ENCODE assay signal across 8 cellular contexts in genomic region chr12:94649349-94650142, GRCh38. TPM values are rescaled to one million over a fixed set of nuclear protein-coding genes. Genes with fewer than 3 reads are reported as not detected.
DNase-seq lines count a peak whose midpoint lies in the region; ATAC-seq, FAIRE-seq and TF ChIP-seq lines count a peak whose summit lies in the region.

No MANE protein-coding gene starts in this region.

- BruUV-seq in GM12878 (replicated peaks; lab: Mats Ljungman, UMichigan): no TSS peak

- H3K27ac ChIP-seq in RWPE1: peak overlapping the region; percentile 72
- H3K27ac ChIP-seq in GM12878 (ENCODE audit: control insufficient read depth, insufficient read depth): no peak overlapping the region
- no peak overlapping the region for H3K27ac ChIP-seq in iPS DF 6.9 (ENCODE audit: low read length)

- H3K79me2 ChIP-seq in GM12878 (ENCODE audit: control insufficient read depth, insufficient read depth, low read length): peaks cover 1% of the 10 kb centered on the region; the same call in 1 of the 2 replicates

- ATAC-seq in HG03039 (IDR thresholded peaks at IDR 0.05; ENCODE audit: unreplicated experiment): peak; percentile 52
- ATAC-seq in GM12878: peak; percentile 64
- ATAC-seq in HG03469 (IDR thresholded peaks at IDR 0.05; ENCODE audit: unreplicated experiment): no peak

- H3K9me3 ChIP-seq in GM12878 (replicated peaks; ENCODE audit: control insufficient read depth, insufficient read depth, low read length) (no peaks in the 10 kb centered on the region), iPS DF 6.9 (ENCODE audit: control insufficient read depth, insufficient read depth, low read length) (no peaks in the 10 kb centered on the region)

- TF ChIP-seq EP300 in GM12878 (IDR thresholded peaks at IDR 0.05; ENCODE audit: borderline replicate concordance in 1 of 2, control insufficient read depth in 1 of 2, low read depth in 2 of 2, low read length in 2 of 2): no peak

- intact Hi-C loops in GM12878 (cut with micrococcal nuclease; ENCODE audit: unreplicated experiment): loop anchor here (10.0 kb wide), 1 partner anchor 115 kb away; no protein-coding TSS in a partner anchor

- RAD21 ChIA-PET in GM12878 (lab: Charles Lee; ENCODE audit: unreplicated experiment): interaction anchor here (0.6 to 0.9 kb wide), 2 partner anchors 27 to 346 kb away, joined by 3 to 5 read pairs; no protein-coding TSS in a partner anchor

- peaks cover 3% of the 10 kb centered on the region for H3K4me1 ChIP-seq in GM12878 (ENCODE audit: control insufficient read depth, insufficient read depth, low read length)
- no peaks in the 10 kb centered on the region for H3K4me1 ChIP-seq in iPS DF 6.9 (ENCODE audit: control insufficient read depth, insufficient read depth, low read length)

- H3K4me3 ChIP-seq in GM12878: peak overlapping the region; percentile 68
- H3K4me3 ChIP-seq in iPS DF 6.9 (ENCODE audit: low read length): peak overlapping the region; percentile 79; the same call in 1 of the 2 replicates
- H3K4me3 ChIP-seq in retinal pigment epithelial cell (ENCODE audit: low read length): peak overlapping the region; percentile 66

- peak overlapping the region; percentile 78 for H3K4me2 ChIP-seq in GM12878 (ENCODE audit: control insufficient read depth, insufficient read depth)

- DNase-seq in stimulated activated CD4-positive, alpha-beta T cell treated with anti-CD3 and anti-CD28 coated beads, Interleukin-15, amount 100 ng/mL, for 24 hours: peak; percentile 42
- DNase-seq in stimulated activated CD4-positive, alpha-beta T cell treated with anti-CD3 and anti-CD28 coated beads, Interleukin-1b, Interleukin-23, amount 100 ng/mL, for 48 hours: no peak
- DNase-seq in RWPE1 (ENCODE audit: low spot score): peak; percentile 24
- DNase-seq in GM12878 (ENCODE audit: low read depth, low spot score): no peak
- no peak for DNase-seq in iPS DF 6.9 (ENCODE audit: low read depth, low spot score)
- no peak for DNase-seq in retinal pigment epithelial cell (ENCODE audit: low read depth)

- peak overlapping the region; percentile 40; the same call in 1 of the 2 replicates for H3K9ac ChIP-seq in GM12878 (ENCODE audit: control insufficient read depth, insufficient read depth, low read length)

- peak overlapping the region; percentile 26 for H2AFZ ChIP-seq in GM12878 (ENCODE audit: control insufficient read depth, low read depth, low read length)

- WGBS in GM12878 (ENCODE audit: insufficient coverage, insufficient replicate concordance, low lambda C conversion rate, missing lambda C conversion rate): 30% methylated on average over 44 of the region's 72 CpGs
- WGBS in iPS DF 6.9 (ENCODE audit: insufficient coverage, insufficient read length): no CpG with 5 or more reads among the region's 72 CpGs

- H3K36me3 ChIP-seq in GM12878 (ENCODE audit: control insufficient read depth in 2 of 2, insufficient read depth in 2 of 2, low read length in 1 of 2) (peaks cover 0 to 2% of the 10 kb centered on the region in 2 experiments; a peak in 1 of 4 replicates), iPS DF 6.9 (ENCODE audit: control insufficient read depth, insufficient read depth, low read length) (no peaks in the 10 kb centered on the region)

- no peak for FAIRE-seq in GM12878 (lab: Jason Lieb, UNC)

- 0 out of 2 replicates have a peak, but pooled peaks cover 6% of the 10 kb centered on the region for H4K20me1 ChIP-seq in GM12878 (ENCODE audit: control insufficient read depth, insufficient read depth)

- in situ Hi-C loops in GM12878 (cut with MboI): no loop called here

- SMC1A ChIA-PET in GM12878 (lab: Charles Lee; ENCODE audit: uncharacterized antibody, unreplicated experiment): interaction anchor here (0.9 to 1.4 kb wide), 2 partner anchors 27 to 225 kb away, joined by 3 to 5 read pairs; no protein-coding TSS in a partner anchor

- POLR2A ChIA-PET in RWPE1 (lab: Yijun Ruan, JAX; ENCODE audit: low non-redundant PET): no interaction called here
- POLR2A ChIA-PET in GM12878 (lab: Charles Lee): interaction anchor here (0.6 kb wide), 1 partner anchor 86 kb away, joined by 4 read pairs; no protein-coding TSS in a partner anchor

- TF ChIP-seq CTCF in RWPE1 (conservative IDR thresholded peaks at IDR 0.05; ENCODE audit: low read depth) (peak; percentile 56), GM12878 (IDR thresholded peaks at IDR 0.05 in 2 of 3, conservative IDR thresholded peaks at IDR 0.05 in 1 of 3; ENCODE audit: control insufficient read depth in 2 of 3, extremely low read depth in 1 of 3, insufficient read depth in 1 of 3, low read depth in 3 of 3, low read length in 3 of 3) (peak; percentile 30 to 33 (median 32); a peak in 5 of 6 replicates), retinal pigment epithelial cell (conservative IDR thresholded peaks at IDR 0.05; ENCODE audit: low read depth, low read length) (peak; percentile 33)

- CTCF ChIA-PET in RWPE1 (lab: Yijun Ruan, JAX) (interaction anchor here (0.6 kb wide), 1 partner anchor 102 kb away, joined by 5 read pairs; no protein-coding TSS in a partner anchor), GM12878 (lab: Yijun Ruan, JAX) (interaction anchor here (1.0 kb wide), 1 partner anchor 17 kb away, joined by 3 read pairs; no protein-coding TSS in a partner anchor)

- TF ChIP-seq POLR2A in GM12878 (IDR thresholded peaks at IDR 0.05; ENCODE audit: low read depth, low read length): no peak

- TF ChIP-seq RAD21 in GM12878 (IDR thresholded peaks at IDR 0.05; ENCODE audit: insufficient read depth, low read depth, low read length): peak; percentile 37; the same call in 1 of the 2 replicates

- H3K27me3 ChIP-seq in GM12878 (replicated peaks in 1 of 2; ENCODE audit: control insufficient read depth in 2 of 2, insufficient read depth in 2 of 2, low read length in 1 of 2) (no peaks in the 10 kb centered on the region), iPS DF 6.9 (ENCODE audit: control insufficient read depth, insufficient read depth, low read length) (peaks cover 6% of the 10 kb centered on the region; the same call in 1 of the 2 replicates)

TF ChIP-seq in GM12878, 131 proteins besides CTCF, POLR2A, EP300 and RAD21 (continues in another document):
- peak; percentile 57 for TF ChIP-seq IKZF1 (conservative IDR thresholded peaks at IDR 0.05)
- 0 out of 2 replicates have a peak, but pooled peaks have one; percentile 34 for TF ChIP-seq YY1 (IDR thresholded peaks at IDR 0.05; ENCODE audit: low read depth, low read length)
- TF ChIP-seq MLLT1 (IDR thresholded peaks at IDR 0.05): no peak
- no peak for TF ChIP-seq DPF2 (IDR thresholded peaks at IDR 0.05)
- TF ChIP-seq EED (IDR thresholded peaks at IDR 0.05; ENCODE audit: low read depth): 0 out of 2 replicates have a peak, but pooled peaks have one; percentile 29
- TF ChIP-seq RUNX3 (IDR thresholded peaks at IDR 0.05; ENCODE audit: low read length): 0 out of 2 replicates have a peak, but pooled peaks have one; percentile 4
- peak; percentile 16 for TF ChIP-seq BCL3 (IDR thresholded peaks at IDR 0.05; ENCODE audit: borderline replicate concordance, insufficient read depth, low read depth, low read length, poor library complexity, severe bottlenecking)
- 0 out of 2 replicates have a peak, but pooled peaks have one; percentile 53 for TF ChIP-seq MTA3 (IDR thresholded peaks at IDR 0.05; ENCODE audit: borderline replicate concordance, low read length)
- TF ChIP-seq BACH1 (IDR thresholded peaks at IDR 0.05; ENCODE audit: borderline replicate concordance): peak; percentile 19; the same call in 1 of the 2 replicates

RNA-seq across cellular contexts. Expression of gene TMCC3, which starts 0.8 kb away (rescaled TPM):
- 35.4 and 38.9 TPM in 2 replicates for total RNA-seq in GM12878 (2013; cell fraction: nucleolus; rRNA removed)
- total RNA-seq in GM12878 (2014; rRNA removed): 12.4 and 14.2 TPM in 2 replicates
- 12.4 and 12.5 TPM in 2 replicates for total RNA-seq in GM12878 (2014; rRNA removed; fragmentation: Illumina TruSeq; extraction: Trizol)
- total RNA-seq in GM12878 (2021): 20.5 and 22.5 TPM in 2 replicates
- 7.7 TPM for polyA plus RNA-seq in GM12878 (2011; ENCODE audit: low read depth)
- 29.8 and 32.5 TPM in 2 replicates for polyA plus RNA-seq in GM12878 (2011; rRNA removed)
- polyA plus RNA-seq in GM12878 (2011; cell fraction: cytosol; rRNA removed): 21.1 and 22.9 TPM in 2 replicates
- polyA plus RNA-seq in GM12878 (2011; cell fraction: nucleus; rRNA removed): 17.9 and 19.0 TPM in 2 replicates
- 9.7 and 12.6 TPM in 2 replicates for polyA plus RNA-seq in GM12878 (2012)
- 17.0 and 17.1 TPM in 2 replicates for polyA plus RNA-seq in GM12878 (2014; fragmentation: Illumina TruSeq; extraction: Trizol)
- polyA plus RNA-seq in GM12878 (2014; fragmentation: Nextera tagmentation; extraction: Ambion mirVana): 1 to 10 TPM; 5.8 to 6.5 TPM
- 11.1 and 12.7 TPM in 2 replicates for polyA plus RNA-seq in GM12878 (2014; rRNA removed)
- 10 to 100 TPM in 1 of 2 experiments, 1 to 10 TPM in 1; 9.0 to 13.2 TPM for polyA plus RNA-seq in GM12878 (2016; fragmentation: Nextera tagmentation; extraction: Ambion mirVana)
- 50.0 and 53.8 TPM in 2 replicates for polyA minus RNA-seq in GM12878 (2011; rRNA and poly(A)+ RNA removed)
- 12.6 and 13.5 TPM in 2 replicates for polyA minus RNA-seq in GM12878 (2011; cell fraction: cytosol; rRNA and poly(A)+ RNA removed)
- 11.5 and 17.8 TPM in 2 replicates for polyA minus RNA-seq in GM12878 (2011; cell fraction: nucleus; rRNA and poly(A)+ RNA removed)

Comparison
In these comparisons a context has a peak if more than half of its experiments do, and no peak if none do; other contexts are left out.
1. DNase-seq: peak in stimulated activated CD4-positive, alpha-beta T cell treated with anti-CD3 and anti-CD28 coated beads, Interleukin-15, amount 100 ng/mL, for 24 hours (single experiment) and RWPE1 (single experiment); none in stimulated activated CD4-positive, alpha-beta T cell treated with anti-CD3 and anti-CD28 coated beads, Interleukin-1b, Interleukin-23, amount 100 ng/mL, for 48 hours (single experiment), GM12878 (single experiment), iPS DF 6.9 (single experiment) and retinal pigment epithelial cell (single experiment).
2. Peak in every context shown above with its lines, with median percentiles within 50 percentile points of each other: CTCF ChIP-seq and H3K4me3 ChIP-seq.